18 cellular contexts compared by ENCODE assay signal in the genomic region with DNA sequence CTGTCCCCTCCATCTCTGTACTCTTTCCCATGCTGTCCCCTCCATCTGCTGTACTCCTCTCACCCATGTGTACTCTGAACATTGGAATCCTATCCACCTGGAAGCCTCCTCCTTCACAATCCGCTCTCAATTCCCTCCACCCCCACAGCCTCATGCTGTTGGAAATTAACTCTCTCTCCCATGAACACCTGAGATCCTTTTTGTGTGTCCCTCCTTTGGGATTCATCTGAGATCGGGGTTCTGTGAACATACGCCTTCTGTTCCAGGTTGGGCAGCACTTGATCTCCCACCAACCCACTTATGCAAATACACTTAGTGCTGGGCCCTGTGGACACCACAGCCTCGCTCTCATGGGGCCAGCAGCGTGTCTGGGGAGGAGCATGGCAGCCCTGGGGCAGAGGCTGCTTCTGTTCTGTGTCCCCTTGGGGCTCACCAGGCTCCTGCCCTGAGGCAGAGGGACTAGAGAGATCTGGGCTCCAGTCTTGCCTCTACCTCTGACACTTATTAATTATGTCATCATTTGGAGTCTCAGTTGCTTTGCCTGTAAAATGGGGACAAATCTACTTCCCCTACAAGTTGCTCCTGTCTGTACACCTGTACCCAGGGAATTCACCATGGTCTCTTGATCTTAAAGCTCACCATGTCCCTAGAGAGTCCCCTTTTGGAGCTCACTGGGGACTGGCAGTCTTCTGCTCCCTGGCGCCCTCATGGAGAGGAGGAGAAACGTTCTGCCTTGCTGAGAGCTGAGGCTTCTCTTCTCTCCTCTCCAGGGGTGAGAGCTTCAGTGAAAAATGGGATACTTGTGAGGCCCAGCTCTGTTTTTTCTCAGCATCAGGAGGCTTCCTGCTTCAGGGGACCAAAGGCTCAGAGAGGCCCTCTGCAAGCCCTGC. TPM values are rescaled to one million over a fixed set of nuclear protein-coding genes. Genes with fewer than 3 reads are reported as not detected.
DNase-seq lines count a peak whose midpoint lies in the region; ATAC-seq, FAIRE-seq and TF ChIP-seq lines count a peak whose summit lies in the region.
"Had no signal": no experiment of that assay in that cellular context is flagged by ENCODE, and none has a peak within 500 bp of the region (broad histone marks: within the 10 kb centered on the region; RNA-seq: fewer than 3 reads in every experiment).

No MANE protein-coding gene starts in this region.

- H3K4me1 Mint-ChIP-seq in chondrocyte (ENCODE audit: low read depth): peaks cover 47% of the 10 kb centered on the region
- peaks cover 10% of the 10 kb centered on the region for H3K4me1 Mint-ChIP-seq in nephron
- H3K4me1 Mint-ChIP-seq: activated naive CD4-positive, alpha-beta T cell treated with anti-CD3 and anti-CD28 coated beads, Interleukin-2, amount 50 U/mL, for 24 hours; CD4-positive, CD25-positive, alpha-beta regulatory T cell; IgD-negative memory B cell; naive B cell had no signal

- DNase-seq in Daoy (ENCODE audit: low read depth): peak; percentile 27
- peak; percentile 37 for DNase-seq in M059J (ENCODE audit: low read depth)
- no peak for DNase-seq in chondrocyte (ENCODE audit: low spot score)
- DNase-seq in NOMO-1 treated with DMSO at 0.1 percent for 48 hours (lab: John Stamatoyannopoulos, UW; ENCODE audit: unreplicated experiment): no peak
- DNase-seq in RCC 7860 (ENCODE audit: low spot score): no peak
- DNase-seq in NCI-H1694 treated with DMSO at 0.1 percent for 48 hours (lab: John Stamatoyannopoulos, UW): no peak
- DNase-seq: CD4-positive, CD25-positive, alpha-beta regulatory T cell; cerebellar nuclear complex; left cardiac atrium; naive B cell; NCI-H1105 treated with DMSO at 0.1 percent for 48 hours; NCI-H526; stimulated activated CD4-positive, alpha-beta T cell treated with anti-CD3 and anti-CD28 coated beads, Interleukin-4, amount 100 ng/mL, for 1 hour had no signal

- H3K4me3 Mint-ChIP-seq in chondrocyte (ENCODE audit: unreplicated experiment) (no peak overlapping the region), nephron (no peak overlapping the region)
- H3K4me3 Mint-ChIP-seq: activated naive CD4-positive, alpha-beta T cell treated with anti-CD3 and anti-CD28 coated beads, Interleukin-2, amount 50 U/mL, for 24 hours; CD4-positive, CD25-positive, alpha-beta regulatory T cell; IgD-negative memory B cell; stimulated activated effector memory CD8-positive, alpha-beta T cell treated with anti-CD3 and anti-CD28 coated beads, Interleukin-12 subunit alpha, Interleukin-12 subunit beta, amount 100 ng/mL, for 72 hours had no signal

- peaks cover 34% of the 10 kb centered on the region for H3K36me3 Mint-ChIP-seq in chondrocyte (ENCODE audit: low read depth)
- peaks cover 7% of the 10 kb centered on the region for H3K36me3 Mint-ChIP-seq in nephron (ENCODE audit: low read depth)
- H3K36me3 Mint-ChIP-seq: activated naive CD4-positive, alpha-beta T cell treated with anti-CD3 and anti-CD28 coated beads, Interleukin-2, amount 50 U/mL, for 24 hours; CD4-positive, CD25-positive, alpha-beta regulatory T cell; stimulated activated effector memory CD8-positive, alpha-beta T cell treated with anti-CD3 and anti-CD28 coated beads, Interleukin-12 subunit alpha, Interleukin-12 subunit beta, amount 100 ng/mL, for 72 hours had no signal

- H3K27me3 Mint-ChIP-seq in chondrocyte (ENCODE audit: low read depth): no peaks in the 10 kb centered on the region
- peaks cover 4% of the 10 kb centered on the region for H3K27me3 Mint-ChIP-seq in nephron (ENCODE audit: low read depth)

- peak; percentile 52 for TF ChIP-seq CTCF in chondrocyte (IDR thresholded peaks at IDR 0.05)
- no peak for TF ChIP-seq CTCF in nephron (IDR thresholded peaks at IDR 0.05; ENCODE audit: unreplicated experiment in 3 of 3)

- H3K9me3 Mint-ChIP-seq in chondrocyte (ENCODE audit: low read depth) (peaks cover 13% of the 10 kb centered on the region), nephron (peaks cover 21% of the 10 kb centered on the region)
- H3K9me3 Mint-ChIP-seq: stimulated activated effector memory CD8-positive, alpha-beta T cell treated with anti-CD3 and anti-CD28 coated beads, Interleukin-12 subunit alpha, Interleukin-12 subunit beta, amount 100 ng/mL, for 72 hours had no signal

- no peak for ATAC-seq in HG02981 (IDR thresholded peaks at IDR 0.05; ENCODE audit: unreplicated experiment)
- ATAC-seq: left cardiac atrium; stimulated activated effector memory CD8-positive, alpha-beta T cell treated with anti-CD3 and anti-CD28 coated beads, Interleukin-12 subunit alpha, Interleukin-12 subunit beta, amount 100 ng/mL, for 72 hours had no signal

- no peak overlapping the region for H3K27ac Mint-ChIP-seq in chondrocyte (ENCODE audit: unreplicated experiment)
- peak overlapping the region in 2 of 3 experiments; percentile 52 to 61 for H3K27ac Mint-ChIP-seq in nephron
- H3K27ac Mint-ChIP-seq: activated naive CD4-positive, alpha-beta T cell treated with anti-CD3 and anti-CD28 coated beads, Interleukin-2, amount 50 U/mL, for 24 hours; CD4-positive, CD25-positive, alpha-beta regulatory T cell; IgD-negative memory B cell had no signal

- no peak for FAIRE-seq in RCC 7860 (lab: Jason Lieb, UNC)

RNA-seq across cellular contexts. Expression of gene ITGA11, which starts 42.7 kb away (rescaled TPM):
- total RNA-seq in Daoy (2014; rRNA removed; shearing (Covaris generic)): 6.4 and 11.4 TPM in 2 replicates
- 31.2 and 54.7 TPM in 2 replicates for total RNA-seq in M059J (2014; rRNA removed; shearing (Covaris generic))
- 965 to 1,105 TPM (median 1,092 TPM) in 3 replicates for total RNA-seq in chondrocyte
- total RNA-seq: CD4-positive, CD25-positive, alpha-beta regulatory T cell had no signal

Comparison
In these comparisons a context has a peak if more than half of its experiments do, and no peak if none do; other contexts are left out.
1. DNase-seq: peak in Daoy (single experiment) and M059J (single experiment); none in chondrocyte (single experiment), NOMO-1 treated with DMSO at 0.1 percent for 48 hours (single experiment), RCC 7860 (single experiment) and NCI-H1694 treated with DMSO at 0.1 percent for 48 hours (single experiment).
2. RNA of gene ITGA11, which starts 42.7 kb away (total RNA-seq): 965 to 1,105 TPM in chondrocyte; 31.2 to 54.7 TPM in M059J and 6.4 to 11.4 TPM in Daoy; every median in the first group is over 10 times any median in the second.